8 cellular contexts compared by ENCODE assay signal in the genomic region with DNA sequence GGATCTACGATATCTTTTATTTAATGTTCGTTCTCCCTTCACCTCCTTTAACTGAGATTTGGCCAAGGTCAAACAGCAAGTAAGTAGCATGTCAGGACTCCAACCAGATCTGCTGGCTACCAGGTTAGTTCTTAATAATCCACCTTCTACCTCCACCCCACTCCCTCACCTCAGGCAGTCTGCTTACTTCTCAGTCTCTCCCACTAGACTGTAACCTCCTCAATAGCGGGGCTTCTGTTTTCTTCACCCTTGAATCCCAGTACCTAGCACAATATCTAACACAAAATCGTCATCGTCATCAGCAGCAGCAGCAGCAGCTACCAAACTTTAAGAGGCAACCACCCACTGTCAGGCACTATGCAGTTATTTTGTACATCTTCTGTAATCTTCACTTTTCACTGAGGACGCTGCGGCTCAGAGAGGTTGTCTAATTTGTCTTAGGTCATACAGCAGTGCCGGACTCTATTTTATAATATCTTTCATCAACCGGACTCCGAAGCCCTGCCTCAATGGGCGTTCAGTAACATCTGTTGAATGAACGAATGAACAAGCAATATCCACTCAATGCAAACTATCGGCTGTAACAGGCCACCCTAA. TPM values are rescaled to one million over a fixed set of nuclear protein-coding genes. Genes with fewer than 3 reads are reported as not detected.
A peak's percentile ranks its signal among the peaks of the same experiment; 100 is the strongest.
DNase-seq lines count a peak whose midpoint lies in the region; ATAC-seq, FAIRE-seq and TF ChIP-seq lines count a peak whose summit lies in the region.

No MANE protein-coding gene starts in this region.

- H3K4me1 Mint-ChIP-seq in T-helper 1 cell treated with Interleukin-12 subunit alpha and Interleukin-12 subunit beta and Interleukin-4 antibody, amounts not matched to agents 30 μg/mL and 1 μg/mL, for 36 hours (ENCODE audit: low read depth): peaks cover 23% of the 10 kb centered on the region

- TF ChIP-seq EP300 in gastroesophageal sphincter (IDR thresholded peaks at IDR 0.05): no peak

- TF ChIP-seq POLR2A in gastroesophageal sphincter (IDR thresholded peaks at IDR 0.05): no peak
- TF ChIP-seq POLR2A in GM12891 (IDR thresholded peaks at IDR 0.05; ENCODE audit: low read depth, low read length): no peak

- peak overlapping the region; percentile 6 for H3K27ac Mint-ChIP-seq in T-helper 1 cell treated with Interleukin-12 subunit alpha and Interleukin-12 subunit beta and Interleukin-4 antibody, amounts not matched to agents 30 μg/mL and 1 μg/mL, for 36 hours

- no peak for FAIRE-seq in GM12891 (lab: Jason Lieb, UNC)

- CTCF ChIA-PET in HEK293T (lab: Yijun Ruan, JAX): no interaction called here

- ATAC-seq in gastroesophageal sphincter: peak; percentile 0

- no peaks in the 10 kb centered on the region for H3K27me3 ChIP-seq in gastroesophageal sphincter
- H3K27me3 ChIP-seq in skeletal muscle tissue (ENCODE audit: control insufficient read depth in 3 of 3, insufficient read depth in 3 of 3, low read length in 3 of 3): no peaks in the 10 kb centered on the region

- no peaks in the 10 kb centered on the region for H3K36me3 Mint-ChIP-seq in T-helper 1 cell treated with Interleukin-12 subunit alpha and Interleukin-12 subunit beta and Interleukin-4 antibody, amounts not matched to agents 30 μg/mL and 1 μg/mL, for 36 hours (ENCODE audit: low read depth)

- 1 to 8% methylated on average over 7 to 9 of the region's 13 CpGs for WGBS in gastroesophageal sphincter (ENCODE audit: low coverage in 1 of 2), 2 donors

- H3K27ac ChIP-seq in gastroesophageal sphincter (peak overlapping the region; percentile 4 to 94 (median 93)), skeletal muscle tissue (ENCODE audit: low read depth, low read length) (peak overlapping the region; percentile 73)

- H3K36me3 ChIP-seq in gastroesophageal sphincter: no peaks in the 10 kb centered on the region
- H3K36me3 ChIP-seq in skeletal muscle tissue (ENCODE audit: control insufficient read depth in 3 of 3, insufficient read depth in 3 of 3, low read length in 3 of 3): no peaks in the 10 kb centered on the region

- H3K9me3 ChIP-seq in gastroesophageal sphincter (no peaks in the 10 kb centered on the region), skeletal muscle tissue (ENCODE audit: control insufficient read depth in 3 of 3, low read length in 3 of 3) (no peaks in the 10 kb centered on the region)

- peaks cover 4% of the 10 kb centered on the region for H3K9me3 Mint-ChIP-seq in T-helper 1 cell treated with Interleukin-12 subunit alpha and Interleukin-12 subunit beta and Interleukin-4 antibody, amounts not matched to agents 30 μg/mL and 1 μg/mL, for 36 hours

- H3K27me3 Mint-ChIP-seq in T-helper 1 cell treated with Interleukin-12 subunit alpha and Interleukin-12 subunit beta and Interleukin-4 antibody, amounts not matched to agents 30 μg/mL and 1 μg/mL, for 36 hours (ENCODE audit: low read depth): peaks cover 30% of the 10 kb centered on the region

- H3K4me3 ChIP-seq in gastroesophageal sphincter: peak overlapping the region; percentile 92 to 97
- H3K4me3 ChIP-seq in skeletal muscle tissue (ENCODE audit: low read length in 3 of 3): peak overlapping the region; percentile 79 to 85 (median 83)

- H3K9ac ChIP-seq in skeletal muscle tissue (ENCODE audit: low read depth in 1 of 3, low read length in 3 of 3): peak overlapping the region; percentile 75 to 81 (median 80)

- DNase-seq in HEK293T (ENCODE audit: extremely low spot score) (no peak), middle frontal gyrus (ENCODE audit: extremely low spot score, low spot score) (no peak), GM12891 (ENCODE audit: insufficient read length, low spot score) (no peak), hepatic stellate cell (ENCODE audit: low spot score) (no peak), NOMO-1 treated with DMSO at 0.1 percent for 48 hours (lab: John Stamatoyannopoulos, UW; ENCODE audit: unreplicated experiment) (no peak)

- no peak for TF ChIP-seq CTCF in gastroesophageal sphincter (IDR thresholded peaks at IDR 0.05)

- peaks cover 0 to 45% (median 3%) of the 10 kb centered on the region in 3 donors for H3K4me1 ChIP-seq in gastroesophageal sphincter
- H3K4me1 ChIP-seq in skeletal muscle tissue (ENCODE audit: control insufficient read depth in 3 of 3, insufficient read depth in 3 of 3, low read length in 3 of 3): peaks cover 10 to 22% (median 21%) of the 10 kb centered on the region in 3 donors

- H3K4me3 Mint-ChIP-seq in T-helper 1 cell treated with Interleukin-12 subunit alpha and Interleukin-12 subunit beta and Interleukin-4 antibody, amounts not matched to agents 30 μg/mL and 1 μg/mL, for 36 hours: peak overlapping the region; percentile 91

- POLR2A ChIA-PET in HEK293T (lab: Yijun Ruan, JAX): interaction anchor here (0.7 to 1.4 kb wide), 4 partner anchors 9 to 316 kb away, joined by 3 to 6 read pairs (median 4); no protein-coding TSS in a partner anchor

TF ChIP-seq in HEK293T, 16 proteins besides CTCF, POLR2A, EP300 and RAD21:
- no peak for TF ChIP-seq FOXA1 (IDR thresholded peaks at IDR 0.05)
- TF ChIP-seq CTBP1 (IDR thresholded peaks at IDR 0.05; ENCODE audit: borderline replicate concordance): no peak
- peak; percentile 62 for TF ChIP-seq L3MBTL2 (conservative IDR thresholded peaks at IDR 0.05)
TF ChIP-seq in HEK293T: peak in this region for 1.

TF ChIP-seq in GM12891, 5 proteins besides CTCF, POLR2A, EP300 and RAD21:
- no peak for TF ChIP-seq POLR2AphosphoS5 (IDR thresholded peaks at IDR 0.05; ENCODE audit: low read depth, low read length)
- no peak for TF ChIP-seq PAX5 (IDR thresholded peaks at IDR 0.05; ENCODE audit: insufficient read depth, low read length, severe bottlenecking)
- no peak for TF ChIP-seq TAF1 (IDR thresholded peaks at IDR 0.05; ENCODE audit: low read depth, low read length)

RNA-seq across cellular contexts. Expression of gene MAGI3, which starts 0.9 kb away (rescaled TPM):
- 10 to 100 TPM; 18.2 to 26.6 (median 22.7) TPM for total RNA-seq in gastroesophageal sphincter
- total RNA-seq in skeletal muscle tissue: 13.0 TPM
- polyA plus RNA-seq in GM12891 (2012; ENCODE audit: low read depth, missing spikeins): 0.09 TPM
